Comparison of ENCODE assay signal across 8 cellular contexts in the genomic region with DNA sequence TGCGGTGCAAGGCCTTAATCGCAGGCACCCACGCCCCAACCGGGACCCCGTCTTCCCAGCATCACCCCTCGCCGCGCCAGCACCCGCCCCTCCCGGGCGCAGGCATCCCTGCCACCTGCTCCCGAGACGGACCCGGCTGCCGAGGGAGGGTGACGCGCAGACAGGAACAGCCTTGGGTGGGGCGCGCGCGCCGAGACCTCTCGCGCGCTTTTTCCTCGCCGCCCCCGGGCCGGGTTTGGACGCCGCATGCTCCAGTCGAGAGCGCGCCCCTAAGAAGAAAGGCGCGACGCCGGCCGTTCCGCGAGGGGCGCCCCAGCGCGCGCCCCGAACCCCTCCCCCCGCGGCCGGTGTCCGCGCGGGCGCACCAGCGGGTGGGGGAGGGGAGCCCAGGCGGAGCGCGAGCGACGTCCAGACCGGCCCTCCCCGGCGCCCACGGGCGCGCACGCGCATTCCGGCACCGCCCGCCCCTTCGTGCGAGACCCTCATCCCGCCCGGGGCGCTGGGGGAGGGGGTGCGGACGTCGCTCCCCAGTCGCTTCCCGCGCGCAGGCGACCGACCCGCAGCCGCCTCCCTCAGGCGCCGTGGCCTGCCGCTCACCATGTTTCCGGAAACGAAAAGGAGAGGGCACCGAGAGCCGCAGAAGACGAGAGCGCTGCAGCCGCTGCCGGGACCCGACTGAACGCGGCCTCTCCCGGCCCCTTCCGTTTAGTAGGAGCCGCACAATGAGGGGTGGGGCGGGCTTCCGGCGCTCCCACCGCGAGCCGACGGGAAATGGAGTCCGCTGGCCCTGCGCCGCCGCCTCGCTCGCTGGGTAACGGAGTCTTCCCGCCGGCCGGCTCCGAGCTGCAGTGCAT. TPM values are rescaled to one million over a fixed set of nuclear protein-coding genes. Genes with fewer than 3 reads are reported as not detected.
DNase-seq lines count a peak whose midpoint lies in the region; ATAC-seq and TF ChIP-seq lines count a peak whose summit lies in the region.

Gene CFL1 (minus strand): TSS at position 681 of the 854 bp plus-strand sequence. CDS start 81 bp downstream, at position 600.

- H3K27ac ChIP-seq in ectodermal cell (ENCODE audit: insufficient read depth, low read depth, low read length, poor library complexity, severe bottlenecking): peak within 1 kb of the TSS; percentile 94

- intact Hi-C loops in CD14-positive monocyte (cut with micrococcal nuclease): loop anchor here in 1 of 2 donors (2.0 kb wide), 1 partner anchor 15 kb away; the partner anchor contains the start of gene EFEMP2

- peaks cover 41 to 54% of the 10 kb centered on the region in 2 donors for H3K36me3 Mint-ChIP-seq in CD14-positive monocyte

- H3K27ac Mint-ChIP-seq in CD14-positive monocyte: peak within 1 kb of the TSS; percentile 89 to 99 (median 96)

- H3K4me3 ChIP-seq in ectodermal cell (ENCODE audit: insufficient read depth, low read depth, low read length): peak within 1 kb of the TSS; percentile 94

- H3K27me3 Mint-ChIP-seq in CD14-positive monocyte (ENCODE audit: low read depth in 3 of 3): peaks cover 0 to 2% (median 1%) of the 10 kb centered on the region in 3 donors

- H3K4me1 Mint-ChIP-seq in CD14-positive monocyte: peaks cover 56% of the 10 kb centered on the region

- no peaks in the 10 kb centered on the region for H3K9me3 ChIP-seq in ectodermal cell (ENCODE audit: control insufficient read depth, low read length)

- WGBS in ectodermal cell, 2 experiments: 0% methylated on average over 121 of the region's 121 CpGs

- DNase-seq in CD14-positive monocyte (ENCODE audit: low spot score): peak; percentile 95
- DNase-seq in HK-2 (ENCODE audit: unreplicated experiment): peak; percentile 93
- DNase-seq in NK-92 treated with Interleukin-12 subunit alpha and Interleukin-12 subunit beta, amount 100 ng/mL, for 24 hours (lab: John Stamatoyannopoulos, UW): peak; percentile 97
- DNase-seq in activated CD8-positive, alpha-beta memory T cell treated with anti-CD3 and anti-CD28 coated beads for 1 hour (ENCODE audit: extremely low read depth in 1 of 2, low read depth in 1 of 2): peak; percentile 88 to 95
- peak; percentile 99 for DNase-seq in lung microvascular endothelial cell (ENCODE audit: low read depth in 2 of 2)
- DNase-seq in stimulated activated CD4-positive, alpha-beta T cell treated with anti-CD3 and anti-CD28 coated beads, TNF-alpha, amount 100 ng/mL, for 4 hours (ENCODE audit: low read depth in 3 of 3): peak; percentile 90 to 94 (median 94)

- peaks cover 31% of the 10 kb centered on the region for H3K36me3 ChIP-seq in ectodermal cell (ENCODE audit: control insufficient read depth, insufficient read depth, low read length)

- TF ChIP-seq CTCF in CD14-positive monocyte (IDR thresholded peaks at IDR 0.05): no peak

- peaks cover 10% of the 10 kb centered on the region for H3K4me1 ChIP-seq in ectodermal cell (ENCODE audit: control insufficient read depth, insufficient read depth, low read length)

- H3K9me3 Mint-ChIP-seq in CD14-positive monocyte: peaks cover 0 to 5% (median 0%) of the 10 kb centered on the region in 7 donors

- peak; percentile 35 for ATAC-seq in GM19438 (IDR thresholded peaks at IDR 0.05; ENCODE audit: low read depth, unreplicated experiment)

- peak within 1 kb of the TSS; percentile 94 to 96 for H3K4me3 Mint-ChIP-seq in CD14-positive monocyte

- no peaks in the 10 kb centered on the region for H3K27me3 ChIP-seq in ectodermal cell (ENCODE audit: control insufficient read depth, insufficient read depth, low read length, poor library complexity, severe bottlenecking)

RNA-seq across cellular contexts. Expression of gene CFL1, which starts in this region (rescaled TPM):
- polyA plus RNA-seq in CD14-positive monocyte: 1,000 to 10,000 TPM; 1,889 to 2,233 TPM
- 1,193 TPM for polyA plus RNA-seq in ectodermal cell (2013, experiment 1 of 4)
- polyA plus RNA-seq in ectodermal cell (2013, experiment 2 of 4): 1,076 TPM
- polyA plus RNA-seq in ectodermal cell (2013, experiment 3 of 4): 793 TPM
- polyA plus RNA-seq in ectodermal cell (2013, experiment 4 of 4): 912 TPM
- total RNA-seq in lung microvascular endothelial cell: 687 and 848 TPM in 2 replicates

Comparison
In these comparisons a context has a peak if more than half of its experiments do, and no peak if none do; other contexts are left out.
1. Peak in every context shown above with its lines: DNase-seq, ATAC-seq, H3K4me3 ChIP-seq and H3K27ac ChIP-seq.